In the genomic region with DNA sequence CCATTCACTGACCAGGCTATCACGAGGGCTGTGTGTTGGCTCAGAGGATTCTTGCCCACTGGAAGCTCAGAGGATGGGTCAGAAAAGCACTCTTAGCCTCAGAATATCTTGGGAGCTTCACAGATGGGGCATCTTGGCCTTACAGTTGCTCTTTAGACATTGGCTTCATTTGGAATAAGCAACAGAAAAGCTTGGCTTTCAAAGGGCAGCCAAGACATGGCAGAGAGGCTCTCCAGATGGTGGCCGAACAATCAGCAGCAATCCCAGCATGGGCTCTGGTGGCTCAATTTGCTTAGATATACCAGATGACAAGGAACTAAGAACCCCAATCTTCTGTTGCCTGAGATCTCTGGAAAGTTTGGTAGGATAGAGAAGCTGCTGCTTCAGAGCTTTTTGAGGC, we compare ENCODE assay signal across 20 cellular contexts.
DNase-seq lines count a peak whose midpoint lies in the region; ATAC-seq and TF ChIP-seq lines count a peak whose summit lies in the region.
"Had no signal": no experiment of that assay in that cellular context is flagged by ENCODE, and none has a peak within 500 bp of the region (broad histone marks: within the 10 kb centered on the region; RNA-seq: fewer than 3 reads in every experiment).

No MANE protein-coding gene starts in this region.

- no peaks in the 10 kb centered on the region for H3K36me3 ChIP-seq in WERI-Rb-1
- H3K36me3 ChIP-seq: BE2C, BLaER1 had no signal

- no peak for DNase-seq in WERI-Rb-1
- peak; percentile 14 to 60 for DNase-seq in cerebellar nuclear complex (lab: John Stamatoyannopoulos, UW)
- DNase-seq in NCI-H2081 (lab: John Stamatoyannopoulos, UW), result no peak
- DNase-seq: 8988T; ACHN; BE2C; CD4-positive, alpha-beta memory T cell; CD4-positive, CD25-positive, alpha-beta regulatory T cell; CD8-positive, alpha-beta memory T cell; COR-L47; DMS 273 treated with DMSO at 0.1 percent for 48 hours; DMS153; DMS53; DMS79; DND-41; EL; GF-D8 had no signal

- peak overlapping the region; percentile 40; the same call in 1 of the 2 replicates for H3K27ac ChIP-seq in WERI-Rb-1
- H3K27ac ChIP-seq: BLaER1 had no signal

- no peaks in the 10 kb centered on the region for H3K27me3 ChIP-seq in WERI-Rb-1 (ENCODE audit: insufficient read depth, low read depth, severe bottlenecking)
- H3K27me3 ChIP-seq: BE2C, BLaER1 had no signal

- ATAC-seq in GM21423 (IDR thresholded peaks at IDR 0.05; ENCODE audit: unreplicated experiment) (no peak), HG03520 (IDR thresholded peaks at IDR 0.05; ENCODE audit: unreplicated experiment) (no peak)

- H3K4me3 ChIP-seq in WERI-Rb-1 (ENCODE audit: low read depth, low read length), result no peak overlapping the region
- H3K4me3 ChIP-seq: BLaER1 had no signal

- H3K9me3 ChIP-seq in WERI-Rb-1 (ENCODE audit: severe bottlenecking), result no peaks in the 10 kb centered on the region
- H3K9me3 ChIP-seq: BE2C, BLaER1 had no signal

- no peak for TF ChIP-seq CTCF in WERI-Rb-1 (IDR thresholded peaks at IDR 0.05; ENCODE audit: low read depth, low read length)

Comparison
In these comparisons a context has a peak if more than half of its experiments do, and no peak if none do; other contexts are left out.
1. DNase-seq: peak in cerebellar nuclear complex (2 of 2); none in WERI-Rb-1 (single experiment) and NCI-H2081 (0 of 2).